24 cellular contexts compared by ENCODE assay signal in genomic region chr7:40836218-40836617, GRCh38.
A peak's percentile ranks its signal among the peaks of the same experiment; 100 is the strongest.
DNase-seq lines count a peak whose midpoint lies in the region; ATAC-seq, FAIRE-seq and TF ChIP-seq lines count a peak whose summit lies in the region.
"Had no signal": no experiment of that assay in that cellular context is flagged by ENCODE, and none has a peak within 500 bp of the region (broad histone marks: within the 10 kb centered on the region; RNA-seq: fewer than 3 reads in every experiment).

No MANE protein-coding gene starts in this region.

- H3K9me2 ChIP-seq in PC-3 (replicated peaks; ENCODE audit: low read length): no peaks in the 10 kb centered on the region

- H3K27ac Mint-ChIP-seq in activated T-helper 17 cell treated with anti-CD3 and anti-CD28 coated beads, Interleukin-2, amount 50 U/mL, for 72 hours: no peak overlapping the region
- no peak overlapping the region for H3K27ac Mint-ChIP-seq in endodermal cell
- H3K27ac Mint-ChIP-seq: CD4-positive, alpha-beta memory T cell; HFFc6; naive thymus-derived CD8-positive, alpha-beta T cell; stimulated activated naive CD8-positive, alpha-beta T cell treated with anti-CD3 and anti-CD28 coated beads, Interleukin-15, Interleukin-2, amounts not matched to agents 100 ng/mL and 50 ng/mL, for 24 hours; type B pancreatic cell had no signal

- TF ChIP-seq CTCF in PC-3 (conservative IDR thresholded peaks at IDR 0.05; ENCODE audit: low read depth, low read length) (no peak), fibroblast of mammary gland (conservative IDR thresholded peaks at IDR 0.05; ENCODE audit: control insufficient read depth, insufficient read depth, low read depth, low read length) (no peak), endodermal cell (conservative IDR thresholded peaks at IDR 0.05) (no peak)

- H3K27me3 ChIP-seq in BLaER1 treated with 17β-estradiol and CSF1 and Interleukin-3, amounts not matched to agents 10 nM and 100 nM: no peaks in the 10 kb centered on the region
- H3K27me3 ChIP-seq in PC-3 (ENCODE audit: low read length) (no peaks in the 10 kb centered on the region), endodermal cell (ENCODE audit: control insufficient read depth, insufficient read depth, low read length, poor library complexity, severe bottlenecking) (no peaks in the 10 kb centered on the region)
- H3K27me3 ChIP-seq: cardiac muscle cell, esophagus squamous epithelium, heart right ventricle, sigmoid colon had no signal

- H4K20me1 ChIP-seq in BLaER1 treated with 17β-estradiol and CSF1 and Interleukin-3, amounts not matched to agents 10 nM and 100 nM: no peaks in the 10 kb centered on the region
- H4K20me1 ChIP-seq in PC-3 (ENCODE audit: low read length): no peaks in the 10 kb centered on the region

- H3K9ac ChIP-seq in BLaER1 treated with 17β-estradiol and CSF1 and Interleukin-3, amounts not matched to agents 10 nM and 100 nM: peak overlapping the region in 3 of 11 experiments; percentile 22 to 45 (median 34); a peak in 6 of 22 replicates
- H3K9ac ChIP-seq in PC-3 (ENCODE audit: low read length) (no peak overlapping the region), endodermal cell (ENCODE audit: extremely low read depth, low read length, poor library complexity, severe bottlenecking) (no peak overlapping the region)
- H3K9ac ChIP-seq: parathyroid adenoma had no signal

- H3K79me2 ChIP-seq in PC-3 (ENCODE audit: low read length): no peaks in the 10 kb centered on the region
- H3K79me2 ChIP-seq: parathyroid adenoma had no signal

- intact Hi-C loops in PC-3 (cut with micrococcal nuclease): no loop called here

- peaks cover 12 to 25% (median 19%) of the 10 kb centered on the region in 10 experiments for H3K4me1 ChIP-seq in BLaER1 treated with 17β-estradiol and CSF1 and Interleukin-3, amounts not matched to agents 10 nM and 100 nM
- peaks cover 18% of the 10 kb centered on the region for H3K4me1 ChIP-seq in PC-3 (ENCODE audit: insufficient read depth, low read length)
- no peaks in the 10 kb centered on the region for H3K4me1 ChIP-seq in endodermal cell (ENCODE audit: control insufficient read depth, insufficient read depth, low read length)
- H3K4me1 ChIP-seq: esophagus squamous epithelium, heart right ventricle, sigmoid colon had no signal

- H3F3A ChIP-seq in PC-3 (ENCODE audit: low read length, unreplicated experiment): no peaks in the 10 kb centered on the region

- peak overlapping the region in 1 of 10 experiments; percentile 14; a peak in 1 of 20 replicates for H3K4me3 ChIP-seq in BLaER1 treated with 17β-estradiol and CSF1 and Interleukin-3, amounts not matched to agents 10 nM and 100 nM
- H3K4me3 ChIP-seq in PC-3 (ENCODE audit: low read length) (no peak overlapping the region), fibroblast of mammary gland (ENCODE audit: control insufficient read depth, low read depth, low read length) (no peak overlapping the region), endodermal cell (ENCODE audit: low read length) (no peak overlapping the region)
- H3K4me3 ChIP-seq: cardiac muscle cell, esophagus squamous epithelium, heart right ventricle, sigmoid colon had no signal

- H3K27me3 Mint-ChIP-seq in activated T-helper 17 cell treated with anti-CD3 and anti-CD28 coated beads, Interleukin-2, amount 50 U/mL, for 72 hours: no peaks in the 10 kb centered on the region
- no peaks in the 10 kb centered on the region for H3K27me3 Mint-ChIP-seq in endodermal cell (ENCODE audit: insufficient read depth)
- H3K27me3 Mint-ChIP-seq: CD4-positive, alpha-beta memory T cell; naive thymus-derived CD8-positive, alpha-beta T cell; stimulated activated naive CD8-positive, alpha-beta T cell treated with anti-CD3 and anti-CD28 coated beads, Interleukin-15, Interleukin-2, amounts not matched to agents 100 ng/mL and 50 ng/mL, for 24 hours; type B pancreatic cell had no signal

- peak; percentile 51 for DNase-seq in PC-3
- peak; percentile 20 for DNase-seq in fibroblast of mammary gland (ENCODE audit: low read depth)
- DNase-seq in GM19239 (ENCODE audit: insufficient read length, low spot score): no peak
- no peak for DNase-seq in endodermal cell
- DNase-seq: activated CD4-positive, alpha-beta T cell treated with anti-CD3 and anti-CD28 coated beads for 4 hours; activated effector memory CD4-positive, alpha-beta T cell treated with Interleukin-2 at 50 U/mL for 16 hours; CD4-positive, alpha-beta memory T cell; esophagus squamous epithelium; heart right ventricle; HFFc6; naive thymus-derived CD8-positive, alpha-beta T cell; NCI-H2029; NCI-H510A; sigmoid colon; T-helper 9 cell had no signal

- H3K9me3 ChIP-seq in BLaER1 treated with 17β-estradiol and CSF1 and Interleukin-3, amounts not matched to agents 10 nM and 100 nM (replicated peaks in 1 of 11): peaks cover 9 to 28% (median 15%) of the 10 kb centered on the region in 11 experiments
- H3K9me3 ChIP-seq in PC-3 (ENCODE audit: low read length): 0 out of 2 replicates have a peak, but pooled peaks cover 3% of the 10 kb centered on the region
- H3K9me3 ChIP-seq in endodermal cell (ENCODE audit: control insufficient read depth, low read length): peaks cover 16% of the 10 kb centered on the region
- H3K9me3 ChIP-seq: sigmoid colon had no signal

- POLR2A ChIA-PET in PC-3 (lab: Charles Lee; ENCODE audit: unreplicated experiment): interaction anchor here (0.6 kb wide), 1 partner anchor 9 kb away, joined by 3 read pairs; no protein-coding TSS in a partner anchor

- peak overlapping the region; percentile 32 to 80 (median 60); a peak in 21 of 22 replicates for H3K4me2 ChIP-seq in BLaER1 treated with 17β-estradiol and CSF1 and Interleukin-3, amounts not matched to agents 10 nM and 100 nM
- H3K4me2 ChIP-seq in PC-3 (ENCODE audit: low read length): no peak overlapping the region

- H2AFZ ChIP-seq in PC-3 (ENCODE audit: low read length): no peak overlapping the region
- H2AFZ ChIP-seq: parathyroid adenoma had no signal

- WGBS in endodermal cell (ENCODE audit: insufficient coverage in 1 of 2, insufficient read length in 1 of 2), 2 experiments: 96 to 97% methylated on average over 6 of the region's 6 CpGs

- FAIRE-seq in GM19239 (lab: Jason Lieb, UNC): no peak
- FAIRE-seq: HepG2 had no signal

- CTCF ChIA-PET in PC-3 (lab: Charles Lee): no interaction called here

- H3K27ac ChIP-seq in BLaER1 treated with 17β-estradiol and CSF1 and Interleukin-3, amounts not matched to agents 10 nM and 100 nM: peak overlapping the region in 8 of 11 experiments; percentile 56 to 77 (median 71); a peak in 16 of 22 replicates
- H3K27ac ChIP-seq in PC-3 (ENCODE audit: low read length) (no peak overlapping the region), endodermal cell (ENCODE audit: low read depth, low read length) (no peak overlapping the region)
- H3K27ac ChIP-seq: cardiac muscle cell, esophagus squamous epithelium, heart right ventricle, parathyroid adenoma, sigmoid colon had no signal

- no peak overlapping the region for H3K4me3 Mint-ChIP-seq in activated T-helper 17 cell treated with anti-CD3 and anti-CD28 coated beads, Interleukin-2, amount 50 U/mL, for 72 hours
- H3K4me3 Mint-ChIP-seq in endodermal cell: no peak overlapping the region
- H3K4me3 Mint-ChIP-seq: CD4-positive, alpha-beta memory T cell; HFFc6; naive thymus-derived CD8-positive, alpha-beta T cell; stimulated activated naive CD8-positive, alpha-beta T cell treated with anti-CD3 and anti-CD28 coated beads, Interleukin-15, Interleukin-2, amounts not matched to agents 100 ng/mL and 50 ng/mL, for 24 hours; type B pancreatic cell had no signal

- H3K4me1 Mint-ChIP-seq in activated T-helper 17 cell treated with anti-CD3 and anti-CD28 coated beads, Interleukin-2, amount 50 U/mL, for 72 hours: no peaks in the 10 kb centered on the region
- peaks cover 15% of the 10 kb centered on the region for H3K4me1 Mint-ChIP-seq in endodermal cell
- H3K4me1 Mint-ChIP-seq: CD4-positive, alpha-beta memory T cell had no signal

- ATAC-seq in HG03354 (IDR thresholded peaks at IDR 0.05; ENCODE audit: poor library complexity, severe bottlenecking, unreplicated experiment) (peak; percentile 61), PC-3 (no peak), GM21423 (IDR thresholded peaks at IDR 0.05; ENCODE audit: unreplicated experiment) (no peak)
- ATAC-seq in activated T-helper 17 cell treated with anti-CD3 and anti-CD28 coated beads, Interleukin-2, amount 50 U/mL, for 72 hours (replicated peaks): no peak
- ATAC-seq: heart right ventricle; HepG2; naive thymus-derived CD8-positive, alpha-beta T cell had no signal

- no TSS peak for BruUV-seq in PC-3 (replicated peaks; lab: Mats Ljungman, UMichigan)

- peaks cover 12% of the 10 kb centered on the region for H3K9me3 Mint-ChIP-seq in activated T-helper 17 cell treated with anti-CD3 and anti-CD28 coated beads, Interleukin-2, amount 50 U/mL, for 72 hours
- peaks cover 12% of the 10 kb centered on the region for H3K9me3 Mint-ChIP-seq in endodermal cell

- H3K36me3 ChIP-seq in BLaER1 treated with 17β-estradiol and CSF1 and Interleukin-3, amounts not matched to agents 10 nM and 100 nM: no peaks in the 10 kb centered on the region
- no peaks in the 10 kb centered on the region for H3K36me3 ChIP-seq in PC-3 (ENCODE audit: low read depth, low read length)
- H3K36me3 ChIP-seq in endodermal cell (ENCODE audit: control insufficient read depth, insufficient read depth, low read length): no peaks in the 10 kb centered on the region
- H3K36me3 ChIP-seq: cardiac muscle cell, esophagus squamous epithelium, heart right ventricle, sigmoid colon had no signal

- H3K36me3 Mint-ChIP-seq in activated T-helper 17 cell treated with anti-CD3 and anti-CD28 coated beads, Interleukin-2, amount 50 U/mL, for 72 hours (ENCODE audit: low read depth): no peaks in the 10 kb centered on the region
- H3K36me3 Mint-ChIP-seq in endodermal cell (ENCODE audit: low read depth): peaks cover 1% of the 10 kb centered on the region
- H3K36me3 Mint-ChIP-seq: CD4-positive, alpha-beta memory T cell; type B pancreatic cell had no signal

Comparison
In these comparisons a context has a peak if more than half of its experiments do, and no peak if none do; other contexts are left out.
1. H3K27ac ChIP-seq: peak in BLaER1 treated with 17β-estradiol and CSF1 and Interleukin-3, amounts not matched to agents 10 nM and 100 nM (8 of 11); none in PC-3 (single experiment) and endodermal cell (single experiment).
2. DNase-seq: peak in PC-3 (single experiment) and fibroblast of mammary gland (single experiment); none in GM19239 (single experiment) and endodermal cell (single experiment).